1 cellular context compared by ENCODE assay signal in the genomic region with DNA sequence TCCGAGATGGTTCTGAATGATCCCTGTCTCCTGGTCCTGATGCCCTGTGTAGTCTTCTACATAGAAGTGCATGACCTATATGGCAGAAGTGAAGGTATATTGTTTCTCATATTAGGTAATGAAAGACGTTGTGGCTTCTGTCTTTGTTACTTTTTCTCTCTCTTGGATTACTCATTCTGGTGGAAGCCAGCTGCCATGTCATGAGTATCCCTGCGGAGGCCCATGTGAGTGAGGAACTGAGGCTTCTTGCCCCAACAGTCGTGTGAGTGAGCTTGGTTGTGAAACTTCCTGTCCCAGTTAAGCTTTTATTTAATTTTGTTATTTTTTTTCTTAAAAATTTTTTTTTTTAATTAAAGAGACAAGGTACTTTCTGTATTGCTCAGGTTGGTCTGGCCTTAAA.
TF ChIP-seq lines count a peak whose summit lies in the region.

No MANE protein-coding gene starts in this region.

TF ChIP-seq in WTC11, 78 proteins besides CTCF, POLR2A, EP300 and RAD21 (continued from another document):
- TF ChIP-seq, protein P1, sequence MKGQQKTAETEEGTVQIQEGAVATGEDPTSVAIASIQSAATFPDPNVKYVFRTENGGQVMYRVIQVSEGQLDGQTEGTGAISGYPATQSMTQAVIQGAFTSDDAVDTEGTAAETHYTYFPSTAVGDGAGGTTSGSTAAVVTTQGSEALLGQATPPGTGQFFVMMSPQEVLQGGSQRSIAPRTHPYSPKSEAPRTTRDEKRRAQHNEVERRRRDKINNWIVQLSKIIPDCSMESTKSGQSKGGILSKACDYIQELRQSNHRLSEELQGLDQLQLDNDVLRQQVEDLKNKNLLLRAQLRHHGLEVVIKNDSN (CRISPR knock-in tag; IDR thresholded peaks at IDR 0.05), result no peak
- TF ChIP-seq TEAD4 (CRISPR knock-in tag; IDR thresholded peaks at IDR 0.05) (no peak), ZNF423 (CRISPR knock-in tag; IDR thresholded peaks at IDR 0.05) (no peak), FOXP1 (CRISPR knock-in tag; IDR thresholded peaks at IDR 0.05; ENCODE audit: borderline replicate concordance) (no peak), SOX15 (CRISPR knock-in tag; IDR thresholded peaks at IDR 0.05) (no peak)
- TF ChIP-seq, protein P2, sequence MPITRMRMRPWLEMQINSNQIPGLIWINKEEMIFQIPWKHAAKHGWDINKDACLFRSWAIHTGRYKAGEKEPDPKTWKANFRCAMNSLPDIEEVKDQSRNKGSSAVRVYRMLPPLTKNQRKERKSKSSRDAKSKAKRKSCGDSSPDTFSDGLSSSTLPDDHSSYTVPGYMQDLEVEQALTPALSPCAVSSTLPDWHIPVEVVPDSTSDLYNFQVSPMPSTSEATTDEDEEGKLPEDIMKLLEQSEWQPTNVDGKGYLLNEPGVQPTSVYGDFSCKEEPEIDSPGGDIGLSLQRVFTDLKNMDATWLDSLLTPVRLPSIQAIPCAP (CRISPR knock-in tag; IDR thresholded peaks at IDR 0.05), result no peak
- TF ChIP-seq, protein P3, sequence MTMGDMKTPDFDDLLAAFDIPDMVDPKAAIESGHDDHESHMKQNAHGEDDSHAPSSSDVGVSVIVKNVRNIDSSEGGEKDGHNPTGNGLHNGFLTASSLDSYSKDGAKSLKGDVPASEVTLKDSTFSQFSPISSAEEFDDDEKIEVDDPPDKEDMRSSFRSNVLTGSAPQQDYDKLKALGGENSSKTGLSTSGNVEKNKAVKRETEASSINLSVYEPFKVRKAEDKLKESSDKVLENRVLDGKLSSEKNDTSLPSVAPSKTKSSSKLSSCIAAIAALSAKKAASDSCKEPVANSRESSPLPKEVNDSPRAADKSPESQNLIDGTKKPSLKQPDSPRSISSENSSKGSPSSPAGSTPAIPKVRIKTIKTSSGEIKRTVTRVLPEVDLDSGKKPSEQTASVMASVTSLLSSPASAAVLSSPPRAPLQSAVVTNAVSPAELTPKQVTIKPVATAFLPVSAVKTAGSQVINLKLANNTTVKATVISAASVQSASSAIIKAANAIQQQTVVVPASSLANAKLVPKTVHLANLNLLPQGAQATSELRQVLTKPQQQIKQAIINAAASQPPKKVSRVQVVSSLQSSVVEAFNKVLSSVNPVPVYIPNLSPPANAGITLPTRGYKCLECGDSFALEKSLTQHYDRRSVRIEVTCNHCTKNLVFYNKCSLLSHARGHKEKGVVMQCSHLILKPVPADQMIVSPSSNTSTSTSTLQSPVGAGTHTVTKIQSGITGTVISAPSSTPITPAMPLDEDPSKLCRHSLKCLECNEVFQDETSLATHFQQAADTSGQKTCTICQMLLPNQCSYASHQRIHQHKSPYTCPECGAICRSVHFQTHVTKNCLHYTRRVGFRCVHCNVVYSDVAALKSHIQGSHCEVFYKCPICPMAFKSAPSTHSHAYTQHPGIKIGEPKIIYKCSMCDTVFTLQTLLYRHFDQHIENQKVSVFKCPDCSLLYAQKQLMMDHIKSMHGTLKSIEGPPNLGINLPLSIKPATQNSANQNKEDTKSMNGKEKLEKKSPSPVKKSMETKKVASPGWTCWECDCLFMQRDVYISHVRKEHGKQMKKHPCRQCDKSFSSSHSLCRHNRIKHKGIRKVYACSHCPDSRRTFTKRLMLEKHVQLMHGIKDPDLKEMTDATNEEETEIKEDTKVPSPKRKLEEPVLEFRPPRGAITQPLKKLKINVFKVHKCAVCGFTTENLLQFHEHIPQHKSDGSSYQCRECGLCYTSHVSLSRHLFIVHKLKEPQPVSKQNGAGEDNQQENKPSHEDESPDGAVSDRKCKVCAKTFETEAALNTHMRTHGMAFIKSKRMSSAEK (CRISPR knock-in tag; IDR thresholded peaks at IDR 0.05; ENCODE audit: borderline replicate concordance), result no peak
- TF ChIP-seq, protein P4, sequence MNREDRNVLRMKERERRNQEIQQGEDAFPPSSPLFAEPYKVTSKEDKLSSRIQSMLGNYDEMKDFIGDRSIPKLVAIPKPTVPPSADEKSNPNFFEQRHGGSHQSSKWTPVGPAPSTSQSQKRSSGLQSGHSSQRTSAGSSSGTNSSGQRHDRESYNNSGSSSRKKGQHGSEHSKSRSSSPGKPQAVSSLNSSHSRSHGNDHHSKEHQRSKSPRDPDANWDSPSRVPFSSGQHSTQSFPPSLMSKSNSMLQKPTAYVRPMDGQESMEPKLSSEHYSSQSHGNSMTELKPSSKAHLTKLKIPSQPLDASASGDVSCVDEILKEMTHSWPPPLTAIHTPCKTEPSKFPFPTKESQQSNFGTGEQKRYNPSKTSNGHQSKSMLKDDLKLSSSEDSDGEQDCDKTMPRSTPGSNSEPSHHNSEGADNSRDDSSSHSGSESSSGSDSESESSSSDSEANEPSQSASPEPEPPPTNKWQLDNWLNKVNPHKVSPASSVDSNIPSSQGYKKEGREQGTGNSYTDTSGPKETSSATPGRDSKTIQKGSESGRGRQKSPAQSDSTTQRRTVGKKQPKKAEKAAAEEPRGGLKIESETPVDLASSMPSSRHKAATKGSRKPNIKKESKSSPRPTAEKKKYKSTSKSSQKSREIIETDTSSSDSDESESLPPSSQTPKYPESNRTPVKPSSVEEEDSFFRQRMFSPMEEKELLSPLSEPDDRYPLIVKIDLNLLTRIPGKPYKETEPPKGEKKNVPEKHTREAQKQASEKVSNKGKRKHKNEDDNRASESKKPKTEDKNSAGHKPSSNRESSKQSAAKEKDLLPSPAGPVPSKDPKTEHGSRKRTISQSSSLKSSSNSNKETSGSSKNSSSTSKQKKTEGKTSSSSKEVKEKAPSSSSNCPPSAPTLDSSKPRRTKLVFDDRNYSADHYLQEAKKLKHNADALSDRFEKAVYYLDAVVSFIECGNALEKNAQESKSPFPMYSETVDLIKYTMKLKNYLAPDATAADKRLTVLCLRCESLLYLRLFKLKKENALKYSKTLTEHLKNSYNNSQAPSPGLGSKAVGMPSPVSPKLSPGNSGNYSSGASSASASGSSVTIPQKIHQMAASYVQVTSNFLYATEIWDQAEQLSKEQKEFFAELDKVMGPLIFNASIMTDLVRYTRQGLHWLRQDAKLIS (CRISPR knock-in tag; IDR thresholded peaks at IDR 0.05; ENCODE audit: borderline replicate concordance), result no peak
